Comparison of ENCODE assay signal across 8 cellular contexts in genomic region chr6:31493550-31493874, GRCh38. TPM values are rescaled to one million over a fixed set of nuclear protein-coding genes. Genes with fewer than 3 reads are reported as not detected.
DNase-seq lines count a peak whose midpoint lies in the region; ATAC-seq and TF ChIP-seq lines count a peak whose summit lies in the region.
"Not testable (repeated sequence)": the region's sequence is repeated elsewhere in the genome, so short reads cannot be mapped to it uniquely, and the experiment has no call there.
"Had no signal": no experiment of that assay in that cellular context is flagged by ENCODE, and none has a peak within 500 bp of the region (broad histone marks: within the 10 kb centered on the region; RNA-seq: fewer than 3 reads in every experiment).

No MANE protein-coding gene starts in this region.

- H2BK15ac ChIP-seq in mesenchymal stem cell (ENCODE audit: low read depth, poor library complexity, severe bottlenecking), result not testable (repeated sequence)

- not testable (repeated sequence) for H3K79me1 ChIP-seq in mesenchymal stem cell (replicated peaks; ENCODE audit: low read length, poor library complexity, severe bottlenecking)

- H3K18ac ChIP-seq in mesenchymal stem cell (ENCODE audit: low read depth in 1 of 2, low read length in 2 of 2), result not testable (repeated sequence)

- 0% methylated on average over 2 of the region's 2 CpGs for WGBS in mesenchymal stem cell

- H3K27me3 Mint-ChIP-seq in CD8-positive, alpha-beta T cell (ENCODE audit: low read depth); activated T-helper 2 cell treated with anti-CD3 and anti-CD28 coated beads, Interferon-gamma antibody, Interleukin-2, Interleukin-4, amounts not matched to agents 10 μg/mL and 5 μg/mL and 100 μg/mL, durations not matched to agents 14 hours and 24 hours and 36 hours (ENCODE audit: low read depth); endothelial cell (ENCODE audit: unreplicated experiment); stimulated activated naive B cell treated with anti-CD40 and anti-IgM and Interleukin-4, amounts not matched to agents 10 μg/mL and 1 μg/mL and 100 μg/mL, for 72 hours: not testable (repeated sequence)

- H2BK5ac ChIP-seq in mesenchymal stem cell (ENCODE audit: low read depth, low read length, poor library complexity, severe bottlenecking), result not testable (repeated sequence)

- not testable (repeated sequence) for H3K9ac ChIP-seq in NT2/D1 (ENCODE audit: insufficient read length, low read depth)
- peak overlapping the region; percentile 93 for H3K9ac ChIP-seq in mesenchymal stem cell (ENCODE audit: low read length)

- not testable (repeated sequence) for H2AK5ac ChIP-seq in mesenchymal stem cell (ENCODE audit: low read length, severe bottlenecking)

- H3K14ac ChIP-seq in mesenchymal stem cell (ENCODE audit: low read length in 2 of 2), result not testable (repeated sequence)

- H2AFZ ChIP-seq in mesenchymal stem cell (ENCODE audit: low read depth, low read length), result not testable (repeated sequence)

- H3K36me3 ChIP-seq in CD8-positive, alpha-beta T cell (ENCODE audit: insufficient read depth, low read length); NT2/D1 (ENCODE audit: insufficient read depth, insufficient read length, low read length); mesenchymal stem cell (ENCODE audit: control insufficient read depth in 1 of 2, insufficient read depth in 2 of 2, low read depth in 1 of 2, low read length in 2 of 2): not testable (repeated sequence)

- not testable (repeated sequence) for H3K27ac ChIP-seq in CD8-positive, alpha-beta T cell (ENCODE audit: low read depth, low read length); mesenchymal stem cell (ENCODE audit: low read length, poor library complexity, severe bottlenecking)

- not testable (repeated sequence) for H3K36me3 Mint-ChIP-seq in CD8-positive, alpha-beta T cell; activated T-helper 2 cell treated with anti-CD3 and anti-CD28 coated beads, Interferon-gamma antibody, Interleukin-2, Interleukin-4, amounts not matched to agents 10 μg/mL and 5 μg/mL and 100 μg/mL, durations not matched to agents 14 hours and 24 hours and 36 hours (ENCODE audit: low read depth); endothelial cell (ENCODE audit: low read depth, unreplicated experiment); stimulated activated naive B cell treated with anti-CD40 and anti-IgM and Interleukin-4, amounts not matched to agents 10 μg/mL and 1 μg/mL and 100 μg/mL, for 72 hours

- H3K4me2 ChIP-seq in mesenchymal stem cell (ENCODE audit: low read length, poor library complexity, severe bottlenecking), result peak overlapping the region; percentile 89

- POLR2A ChIA-PET in CD8-positive, alpha-beta T cell (lab: Charles Lee), result interaction anchor here (1.4 to 1.8 kb wide), 2 partner anchors 35 to 47 kb away, joined by 6 to 13 read pairs; no protein-coding TSS in a partner anchor

- not testable (repeated sequence) for DNase-seq in CD8-positive, alpha-beta T cell; NT2/D1 (ENCODE audit: low read depth, low spot score); activated T-helper 2 cell treated with anti-CD3 and anti-CD28 coated beads, Interferon-gamma antibody, Interleukin-2, Interleukin-4, amounts not matched to agents 10 μg/mL and 5 μg/mL and 100 μg/mL, durations not matched to agents 14 hours and 24 hours and 36 hours (ENCODE audit: low spot score); endothelial cell (ENCODE audit: low spot score); mesenchymal stem cell; stimulated activated naive B cell treated with anti-CD40 and anti-IgM and Interleukin-4, amounts not matched to agents 10 μg/mL and 1 μg/mL and 100 μg/mL, for 72 hours

- H3K4me3 ChIP-seq in CD8-positive, alpha-beta T cell (ENCODE audit: low read depth, low read length), result peak overlapping the region; percentile 65
- H3K4me3 ChIP-seq in NT2/D1 (ENCODE audit: insufficient read length, low read depth) (peak overlapping the region; percentile 15), mesenchymal stem cell (ENCODE audit: insufficient read depth in 1 of 2, low read depth in 1 of 2, low read length in 2 of 2) (peak overlapping the region in 1 of 2 experiments; percentile 96)

- intact Hi-C loops in CD8-positive, alpha-beta T cell (cut with DNase I, micrococcal nuclease), result loop anchor here (1.0 to 10.0 kb wide), 6 partner anchors 31 to 809 kb away; partner anchors contain the start of genes LTB (in 2 of the 2) and PPP1R18 (in 1 of the 2)
- intact Hi-C loops in activated T-helper 2 cell treated with anti-CD3 and anti-CD28 coated beads, Interferon-gamma antibody, Interleukin-2, Interleukin-4, amounts not matched to agents 10 μg/mL and 5 μg/mL and 100 μg/mL, durations not matched to agents 14 hours and 24 hours and 36 hours (cut with micrococcal nuclease), result loop anchor here (1.0 to 10.0 kb wide), 4 partner anchors 49 to 341 kb away; partner anchors contain the start of genes DDX39B and MICA

- not testable (repeated sequence) for H2BK120ac ChIP-seq in mesenchymal stem cell (ENCODE audit: low read depth, low read length)

- TF ChIP-seq CTCF in CD8-positive, alpha-beta T cell (IDR thresholded peaks at IDR 0.05); endothelial cell (IDR thresholded peaks at IDR 0.05; ENCODE audit: unreplicated experiment): not testable (repeated sequence)

- not testable (repeated sequence) for H3K23ac ChIP-seq in mesenchymal stem cell (ENCODE audit: low read length in 2 of 2)

- H3K4ac ChIP-seq in mesenchymal stem cell (ENCODE audit: low read depth in 1 of 2, low read length in 2 of 2), result not testable (repeated sequence)

- peaks cover 44% of the 10 kb centered on the region for H3K4me1 Mint-ChIP-seq in CD8-positive, alpha-beta T cell (ENCODE audit: low read depth)
- H3K4me1 Mint-ChIP-seq in activated T-helper 2 cell treated with anti-CD3 and anti-CD28 coated beads, Interferon-gamma antibody, Interleukin-2, Interleukin-4, amounts not matched to agents 10 μg/mL and 5 μg/mL and 100 μg/mL, durations not matched to agents 14 hours and 24 hours and 36 hours (ENCODE audit: low read depth), result peaks cover 31% of the 10 kb centered on the region
- H3K4me1 Mint-ChIP-seq in endothelial cell (ENCODE audit: unreplicated experiment), result peaks cover 23% of the 10 kb centered on the region
- peaks cover 29 to 37% of the 10 kb centered on the region in 2 donors for H3K4me1 Mint-ChIP-seq in stimulated activated naive B cell treated with anti-CD40 and anti-IgM and Interleukin-4, amounts not matched to agents 10 μg/mL and 1 μg/mL and 100 μg/mL, for 72 hours

- H3K9me3 ChIP-seq in CD8-positive, alpha-beta T cell (ENCODE audit: low read length); NT2/D1 (ENCODE audit: insufficient read depth, low read length); mesenchymal stem cell (ENCODE audit: control insufficient read depth, low read length): not testable (repeated sequence)

- CTCF ChIA-PET in CD8-positive, alpha-beta T cell (lab: Charles Lee), result interaction anchor here (0.7 to 7.4 kb wide), 16 partner anchors 8 to 290 kb away, joined by 3 to 62 read pairs (median 4); partner anchors contain the start of genes ATP6V1G2, DDX39B and NFKBIL1

- H3K4me1 ChIP-seq in CD8-positive, alpha-beta T cell (ENCODE audit: insufficient read depth, low read length), result peaks cover 36% of the 10 kb centered on the region
- H3K4me1 ChIP-seq in NT2/D1 (ENCODE audit: insufficient read depth, insufficient read length); mesenchymal stem cell (ENCODE audit: control insufficient read depth, insufficient read depth, low read depth, low read length): not testable (repeated sequence)

- H3K27ac Mint-ChIP-seq in CD8-positive, alpha-beta T cell, result peak overlapping the region; percentile 64
- H3K27ac Mint-ChIP-seq in activated T-helper 2 cell treated with anti-CD3 and anti-CD28 coated beads, Interferon-gamma antibody, Interleukin-2, Interleukin-4, amounts not matched to agents 10 μg/mL and 5 μg/mL and 100 μg/mL, durations not matched to agents 14 hours and 24 hours and 36 hours, result peak overlapping the region; percentile 87
- H3K27ac Mint-ChIP-seq in endothelial cell (ENCODE audit: unreplicated experiment), result not testable (repeated sequence)
- H3K27ac Mint-ChIP-seq in stimulated activated naive B cell treated with anti-CD40 and anti-IgM and Interleukin-4, amounts not matched to agents 10 μg/mL and 1 μg/mL and 100 μg/mL, for 72 hours, result peak overlapping the region; percentile 97

- H2BK12ac ChIP-seq in mesenchymal stem cell (ENCODE audit: low read length in 2 of 2), result not testable (repeated sequence)

- H4K8ac ChIP-seq in mesenchymal stem cell (ENCODE audit: low read length), result not testable (repeated sequence)

- H4K91ac ChIP-seq in mesenchymal stem cell (ENCODE audit: low read length), result not testable (repeated sequence)

- ATAC-seq in CD8-positive, alpha-beta T cell; stimulated activated naive B cell treated with anti-CD40 and anti-IgM and Interleukin-4, amounts not matched to agents 10 μg/mL and 1 μg/mL and 100 μg/mL, for 72 hours (replicated peaks): not testable (repeated sequence)

- not testable (repeated sequence) for H3K9me3 Mint-ChIP-seq in CD8-positive, alpha-beta T cell; activated T-helper 2 cell treated with anti-CD3 and anti-CD28 coated beads, Interferon-gamma antibody, Interleukin-2, Interleukin-4, amounts not matched to agents 10 μg/mL and 5 μg/mL and 100 μg/mL, durations not matched to agents 14 hours and 24 hours and 36 hours; endothelial cell (ENCODE audit: unreplicated experiment); stimulated activated naive B cell treated with anti-CD40 and anti-IgM and Interleukin-4, amounts not matched to agents 10 μg/mL and 1 μg/mL and 100 μg/mL, for 72 hours

- peak overlapping the region; percentile 77 for H3K4me3 Mint-ChIP-seq in CD8-positive, alpha-beta T cell
- peak overlapping the region; percentile 95 for H3K4me3 Mint-ChIP-seq in activated T-helper 2 cell treated with anti-CD3 and anti-CD28 coated beads, Interferon-gamma antibody, Interleukin-2, Interleukin-4, amounts not matched to agents 10 μg/mL and 5 μg/mL and 100 μg/mL, durations not matched to agents 14 hours and 24 hours and 36 hours (ENCODE audit: low read depth)
- peak overlapping the region; percentile 87 for H3K4me3 Mint-ChIP-seq in endothelial cell (ENCODE audit: unreplicated experiment)
- peak overlapping the region; percentile 72 to 82 for H3K4me3 Mint-ChIP-seq in stimulated activated naive B cell treated with anti-CD40 and anti-IgM and Interleukin-4, amounts not matched to agents 10 μg/mL and 1 μg/mL and 100 μg/mL, for 72 hours

- not testable (repeated sequence) for H3K27me3 ChIP-seq in CD8-positive, alpha-beta T cell (ENCODE audit: insufficient read depth, low read length); NT2/D1 (ENCODE audit: insufficient read depth, insufficient read length); mesenchymal stem cell (ENCODE audit: control insufficient read depth in 1 of 2, insufficient read depth in 1 of 2, low read length in 2 of 2)

RNA-seq across cellular contexts. Expression of gene MICB, which starts 4.4 kb away (rescaled TPM):
- total RNA-seq in CD8-positive, alpha-beta T cell, result 10 to 100 TPM; 14.4 to 15.3 TPM
- total RNA-seq in activated T-helper 2 cell treated with anti-CD3 and anti-CD28 coated beads, Interferon-gamma antibody, Interleukin-2, Interleukin-4, amounts not matched to agents 10 μg/mL and 5 μg/mL and 100 μg/mL, durations not matched to agents 14 hours and 24 hours and 36 hours, result 30.6 and 31.5 TPM in 2 replicates
- 3.6 TPM for total RNA-seq in endothelial cell (ENCODE audit: unreplicated experiment)
- polyA plus RNA-seq in mesenchymal stem cell (2013, experiment 1 of 2), result 24.8 TPM
- 24.8 TPM for polyA plus RNA-seq in mesenchymal stem cell (2013, experiment 2 of 2)

RNA-seq across cellular contexts. Expression of gene MCCD1, which starts 35.2 kb away (rescaled TPM):
- total RNA-seq in CD8-positive, alpha-beta T cell, result not detected
- not detected in 2 replicates for total RNA-seq in activated T-helper 2 cell treated with anti-CD3 and anti-CD28 coated beads, Interferon-gamma antibody, Interleukin-2, Interleukin-4, amounts not matched to agents 10 μg/mL and 5 μg/mL and 100 μg/mL, durations not matched to agents 14 hours and 24 hours and 36 hours
- total RNA-seq in endothelial cell (ENCODE audit: unreplicated experiment), result not detected
- polyA plus RNA-seq in mesenchymal stem cell (2013, experiment 1 of 2), result not detected
- polyA plus RNA-seq in mesenchymal stem cell (2013, experiment 2 of 2), result not detected
- total RNA-seq: LHCN-M2, prostate gland had no signal

RNA-seq across cellular contexts. Expression of gene DDX39B, which starts 48.3 kb away (rescaled TPM):
- 100 to 1,000 TPM; 483 to 518 TPM for total RNA-seq in CD8-positive, alpha-beta T cell
- 579 and 583 TPM in 2 replicates for total RNA-seq in activated T-helper 2 cell treated with anti-CD3 and anti-CD28 coated beads, Interferon-gamma antibody, Interleukin-2, Interleukin-4, amounts not matched to agents 10 μg/mL and 5 μg/mL and 100 μg/mL, durations not matched to agents 14 hours and 24 hours and 36 hours
- total RNA-seq in endothelial cell (ENCODE audit: unreplicated experiment), result 336 TPM
- 151 TPM for polyA plus RNA-seq in mesenchymal stem cell (2013, experiment 1 of 2)
- 154 TPM for polyA plus RNA-seq in mesenchymal stem cell (2013, experiment 2 of 2)

RNA-seq across cellular contexts. Expression of gene ATP6V1G2, which starts 52.9 kb away (rescaled TPM):
- 1 to 10 TPM; 1.3 to 3.0 TPM for total RNA-seq in CD8-positive, alpha-beta T cell
- 0.69 and 0.82 TPM in 2 replicates for total RNA-seq in activated T-helper 2 cell treated with anti-CD3 and anti-CD28 coated beads, Interferon-gamma antibody, Interleukin-2, Interleukin-4, amounts not matched to agents 10 μg/mL and 5 μg/mL and 100 μg/mL, durations not matched to agents 14 hours and 24 hours and 36 hours
- 1.8 TPM for total RNA-seq in endothelial cell (ENCODE audit: unreplicated experiment)
- 1.7 TPM for polyA plus RNA-seq in mesenchymal stem cell (2013, experiment 1 of 2)
- 1.5 TPM for polyA plus RNA-seq in mesenchymal stem cell (2013, experiment 2 of 2)

RNA-seq across cellular contexts. Expression of gene NFKBIL1, which starts 53.9 kb away (rescaled TPM):
- 1 to 10 TPM; 6.1 to 7.0 TPM for total RNA-seq in CD8-positive, alpha-beta T cell
- total RNA-seq in activated T-helper 2 cell treated with anti-CD3 and anti-CD28 coated beads, Interferon-gamma antibody, Interleukin-2, Interleukin-4, amounts not matched to agents 10 μg/mL and 5 μg/mL and 100 μg/mL, durations not matched to agents 14 hours and 24 hours and 36 hours, result 15.7 and 17.6 TPM in 2 replicates
- total RNA-seq in endothelial cell (ENCODE audit: unreplicated experiment), result 13.4 TPM
- polyA plus RNA-seq in mesenchymal stem cell (2013, experiment 1 of 2), result 19.3 TPM
- 17.1 TPM for polyA plus RNA-seq in mesenchymal stem cell (2013, experiment 2 of 2)
